21 cellular contexts compared by ENCODE assay signal in genomic region chr7:68314208-68314607, GRCh38.
"Had no signal": no experiment of that assay in that cellular context is flagged by ENCODE, and none has a peak within 500 bp of the region (broad histone marks: within the 10 kb centered on the region; RNA-seq: fewer than 3 reads in every experiment).

No MANE protein-coding gene starts in this region.

- H3K4me3 Mint-ChIP-seq: dendritic cell treated with granulocyte-macrophage colony-stimulating factor and Interleukin-4, amounts not matched to agents 40 ng/mL and 50 ng/mL, for 4 days; effector memory CD8-positive, alpha-beta T cell; immature natural killer cell; memory B cell; mesothelial cell of epicardium; natural killer cell; neural progenitor cell; stimulated activated memory B cell treated with anti-CD40 and anti-IgM and Interleukin-4, amounts not matched to agents 10 μg/mL and 1 μg/mL and 100 μg/mL, for 72 hours; stimulated activated naive CD8-positive, alpha-beta T cell treated with anti-CD3 and anti-CD28 coated beads, Interleukin-15, Interleukin-2, amounts not matched to agents 100 ng/mL and 50 ng/mL, for 24 hours had no signal

- ATAC-seq: effector memory CD8-positive, alpha-beta T cell; gastroesophageal sphincter; left cardiac atrium; lower lobe of right lung; natural killer cell; right cardiac atrium; stimulated activated memory B cell treated with anti-CD40 and anti-IgM and Interleukin-4, amounts not matched to agents 10 μg/mL and 1 μg/mL and 100 μg/mL, for 72 hours; upper lobe of right lung had no signal

- H3K27ac Mint-ChIP-seq: dendritic cell treated with granulocyte-macrophage colony-stimulating factor and Interleukin-4, amounts not matched to agents 40 ng/mL and 50 ng/mL, for 4 days; effector memory CD8-positive, alpha-beta T cell; immature natural killer cell; memory B cell; mesothelial cell of epicardium; natural killer cell; neural progenitor cell; progenitor cell of endocrine pancreas; stimulated activated memory B cell treated with anti-CD40 and anti-IgM and Interleukin-4, amounts not matched to agents 10 μg/mL and 1 μg/mL and 100 μg/mL, for 72 hours; stimulated activated naive CD8-positive, alpha-beta T cell treated with anti-CD3 and anti-CD28 coated beads, Interleukin-15, Interleukin-2, amounts not matched to agents 100 ng/mL and 50 ng/mL, for 24 hours had no signal

- DNase-seq: effector memory CD8-positive, alpha-beta T cell; immature natural killer cell; kidney; left cardiac atrium; left ventricle myocardium inferior; lower lobe of right lung; natural killer cell; nucleus accumbens; ovary; right cardiac atrium; stimulated activated CD4-positive, alpha-beta T cell treated with anti-CD3 and anti-CD28 coated beads, Interleukin-4, amount 100 ng/mL, for 24 hours; tibial artery; upper lobe of right lung had no signal

- H3K4me1 Mint-ChIP-seq: immature natural killer cell; memory B cell; natural killer cell; neural progenitor cell; stimulated activated memory B cell treated with anti-CD40 and anti-IgM and Interleukin-4, amounts not matched to agents 10 μg/mL and 1 μg/mL and 100 μg/mL, for 72 hours had no signal

- H3K27me3 Mint-ChIP-seq: dendritic cell treated with granulocyte-macrophage colony-stimulating factor and Interleukin-4, amounts not matched to agents 40 ng/mL and 50 ng/mL, for 4 days; effector memory CD8-positive, alpha-beta T cell; memory B cell; stimulated activated memory B cell treated with anti-CD40 and anti-IgM and Interleukin-4, amounts not matched to agents 10 μg/mL and 1 μg/mL and 100 μg/mL, for 72 hours; stimulated activated naive CD8-positive, alpha-beta T cell treated with anti-CD3 and anti-CD28 coated beads, Interleukin-15, Interleukin-2, amounts not matched to agents 100 ng/mL and 50 ng/mL, for 24 hours had no signal

- H3K36me3 Mint-ChIP-seq: immature natural killer cell; memory B cell; mesothelial cell of epicardium; natural killer cell; neural progenitor cell; stimulated activated memory B cell treated with anti-CD40 and anti-IgM and Interleukin-4, amounts not matched to agents 10 μg/mL and 1 μg/mL and 100 μg/mL, for 72 hours had no signal
